ENCODE assay signal across 28 cellular contexts in the genomic region with DNA sequence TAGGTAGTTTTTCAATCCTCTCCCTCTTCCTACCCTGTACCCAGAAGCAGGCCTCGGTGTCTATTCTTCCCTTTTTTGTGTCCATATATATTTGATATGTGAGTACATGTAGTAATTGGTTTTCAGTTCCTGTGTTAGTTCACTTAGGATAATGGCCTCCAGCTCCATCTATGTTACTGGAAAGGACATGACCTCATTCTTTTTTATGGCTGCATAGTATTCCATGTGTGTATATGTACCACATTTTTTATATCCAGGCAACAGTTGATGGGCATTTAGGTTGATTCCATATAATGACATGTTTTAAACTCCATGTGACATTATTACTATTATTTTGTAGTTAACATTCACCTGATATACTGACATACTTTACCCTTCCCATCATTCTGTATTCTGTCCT.
"Had no signal": no experiment of that assay in that cellular context is flagged by ENCODE, and none has a peak within 500 bp of the region (broad histone marks: within the 10 kb centered on the region; RNA-seq: fewer than 3 reads in every experiment).

No MANE protein-coding gene starts in this region.

- H3K36me3 ChIP-seq: stomach, suprapubic skin, thoracic aorta, thyroid gland, tibial artery, tibial nerve, transverse colon, upper lobe of right lung, uterus, vagina had no signal

- ATAC-seq: stimulated activated effector memory CD8-positive, alpha-beta T cell treated with anti-CD3 and anti-CD28 coated beads, Interleukin-12 subunit alpha, Interleukin-12 subunit beta, amount 100 ng/mL, for 72 hours; stimulated activated memory B cell treated with anti-CD40 and anti-IgM and Interleukin-4, amounts not matched to agents 10 μg/mL and 1 μg/mL and 100 μg/mL, for 72 hours; stimulated activated naive B cell treated with anti-CD40 and anti-IgM and Interleukin-4, amounts not matched to agents 10 μg/mL and 1 μg/mL and 100 μg/mL, for 72 hours; stimulated activated naive CD8-positive, alpha-beta T cell treated with anti-CD3 and anti-CD28 coated beads, Interleukin-15, amount 100 ng/mL, for 72 hours; stimulated activated naive CD8-positive, alpha-beta T cell treated with anti-CD3 and anti-CD28 coated beads, Interleukin-15, Interleukin-2, amounts not matched to agents 100 U/mL and 50 U/mL, for 24 hours; upper lobe of right lung had no signal

- H3K9me3 ChIP-seq: stomach, suprapubic skin, testis, thoracic aorta, thyroid gland, tibial artery, tibial nerve, upper lobe of right lung, uterus, vagina had no signal

- H3K36me3 Mint-ChIP-seq: stimulated activated effector memory CD8-positive, alpha-beta T cell treated with anti-CD3 and anti-CD28 coated beads, Interleukin-12 subunit alpha, Interleukin-12 subunit beta, amount 100 ng/mL, for 72 hours; type B pancreatic cell had no signal

- H3K4me3 Mint-ChIP-seq: stimulated activated effector memory CD8-positive, alpha-beta T cell treated with anti-CD3 and anti-CD28 coated beads, Interleukin-12 subunit alpha, Interleukin-12 subunit beta, amount 100 ng/mL, for 72 hours; stimulated activated memory B cell treated with anti-CD40 and anti-IgM and Interleukin-4, amounts not matched to agents 10 μg/mL and 1 μg/mL and 100 μg/mL, for 72 hours; stimulated activated naive B cell treated with anti-CD40 and anti-IgM and Interleukin-4, amounts not matched to agents 10 μg/mL and 1 μg/mL and 100 μg/mL, for 72 hours; stimulated activated naive CD8-positive, alpha-beta T cell treated with anti-CD3 and anti-CD28 coated beads, Interleukin-15, amount 100 ng/mL, for 72 hours; stimulated activated naive CD8-positive, alpha-beta T cell treated with anti-CD3 and anti-CD28 coated beads, Interleukin-15, Interleukin-2, amounts not matched to agents 100 ng/mL and 50 ng/mL, for 24 hours; type B pancreatic cell had no signal

- H3K4me3 ChIP-seq: stomach, suprapubic skin, testis, thoracic aorta, thyroid gland, tibial artery, tibial nerve, transverse colon, upper lobe of right lung, uterus, vagina had no signal

- H3K27ac Mint-ChIP-seq: stimulated activated effector memory CD8-positive, alpha-beta T cell treated with anti-CD3 and anti-CD28 coated beads, Interleukin-12 subunit alpha, Interleukin-12 subunit beta, amount 100 ng/mL, for 72 hours; stimulated activated memory B cell treated with anti-CD40 and anti-IgM and Interleukin-4, amounts not matched to agents 10 μg/mL and 1 μg/mL and 100 μg/mL, for 72 hours; stimulated activated naive B cell treated with anti-CD40 and anti-IgM and Interleukin-4, amounts not matched to agents 10 μg/mL and 1 μg/mL and 100 μg/mL, for 72 hours; stimulated activated naive CD8-positive, alpha-beta T cell treated with anti-CD3 and anti-CD28 coated beads, Interleukin-15, amount 100 ng/mL, for 72 hours; stimulated activated naive CD8-positive, alpha-beta T cell treated with anti-CD3 and anti-CD28 coated beads, Interleukin-15, Interleukin-2, amounts not matched to agents 100 ng/mL and 50 ng/mL, for 24 hours; type B pancreatic cell had no signal

- H3K27me3 Mint-ChIP-seq: stimulated activated naive B cell treated with anti-CD40 and anti-IgM and Interleukin-4, amounts not matched to agents 10 μg/mL and 1 μg/mL and 100 μg/mL, for 72 hours; type B pancreatic cell had no signal

- H3K9me3 Mint-ChIP-seq: type B pancreatic cell had no signal

- H3K4me1 ChIP-seq: stomach, suprapubic skin, testis, thyroid gland, tibial artery, tibial nerve, transverse colon, upper lobe of right lung, uterus, vagina had no signal

- H3K4me1 Mint-ChIP-seq: stimulated activated effector memory CD8-positive, alpha-beta T cell treated with anti-CD3 and anti-CD28 coated beads, Interleukin-12 subunit alpha, Interleukin-12 subunit beta, amount 100 ng/mL, for 72 hours; stimulated activated memory B cell treated with anti-CD40 and anti-IgM and Interleukin-4, amounts not matched to agents 10 μg/mL and 1 μg/mL and 100 μg/mL, for 72 hours; stimulated activated naive B cell treated with anti-CD40 and anti-IgM and Interleukin-4, amounts not matched to agents 10 μg/mL and 1 μg/mL and 100 μg/mL, for 72 hours; stimulated activated naive CD8-positive, alpha-beta T cell treated with anti-CD3 and anti-CD28 coated beads, Interleukin-15, amount 100 ng/mL, for 72 hours had no signal

- H3K27me3 ChIP-seq: stomach, suprapubic skin, testis, thyroid gland, tibial artery, tibial nerve, transverse colon, upper lobe of right lung, uterus, vagina had no signal

- H3K27ac ChIP-seq: stomach, suprapubic skin, testis, thoracic aorta, thyroid gland, tibial artery, tibial nerve, transverse colon, upper lobe of right lung, uterus, vagina had no signal

- DNase-seq: stimulated activated CD4-positive, alpha-beta T cell treated with anti-CD3 and anti-CD28 coated beads, Interleukin-2, amount 100 ng/mL, for 48 hours; stimulated activated CD4-positive, alpha-beta T cell treated with anti-CD3 and anti-CD28 coated beads, Interleukin-4, amount 100 ng/mL, for 1 hour; stimulated activated CD4-positive, alpha-beta T cell treated with anti-CD3 and anti-CD28 coated beads, Interleukin-4, amount 100 ng/mL, for 24 hours; stimulated activated CD4-positive, alpha-beta T cell treated with anti-CD3 and anti-CD28 coated beads, Interleukin-4, amount 100 ng/mL, for 4 hours; stimulated activated CD8-positive, alpha-beta memory T cell treated with anti-CD3 and anti-CD28 coated beads, Interleukin-4, amount 100 ng/mL, for 48 hours; stimulated activated naive B cell treated with anti-CD40 and anti-IgM and Interleukin-4, amounts not matched to agents 10 μg/mL and 1 μg/mL and 100 μg/mL, for 72 hours; stimulated activated naive CD4-positive, alpha-beta T cell; stimulated activated naive CD4-positive, alpha-beta T cell treated with Interleukin-2 at 50 U/mL for 16 hours; stimulated activated naive CD8-positive, alpha-beta T cell treated with anti-CD3 and anti-CD28 coated beads, Interleukin-15, amount 100 ng/mL, for 72 hours; stimulated activated naive CD8-positive, alpha-beta T cell treated with anti-CD3 and anti-CD28 coated beads, Interleukin-15, Interleukin-2, amounts not matched to agents 100 U/mL and 50 U/mL, for 24 hours; stomach; substantia nigra; testis; thyroid gland; tibial artery; transverse colon; trophoblast cell; upper lobe of right lung; uterus had no signal

- FAIRE-seq: urothelium cell line had no signal
